In genomic region chr5:107523019-107523680, GRCh38 we compare ENCODE assay signal across 24 cellular contexts.
DNase-seq lines count a peak whose midpoint lies in the region; ATAC-seq and TF ChIP-seq lines count a peak whose summit lies in the region.
"Had no signal": no experiment of that assay in that cellular context is flagged by ENCODE, and none has a peak within 500 bp of the region (broad histone marks: within the 10 kb centered on the region; RNA-seq: fewer than 3 reads in every experiment).

No MANE protein-coding gene starts in this region.

- H3K4me3 Mint-ChIP-seq in endodermal cell, result no peak overlapping the region
- H3K4me3 Mint-ChIP-seq: stimulated activated naive CD8-positive, alpha-beta T cell treated with anti-CD3 and anti-CD28 coated beads, Interleukin-15, Interleukin-2, amounts not matched to agents 100 ng/mL and 50 ng/mL, for 24 hours had no signal

- no peak overlapping the region for H2BK5ac ChIP-seq in mesendoderm (ENCODE audit: low read length)

- peak; percentile 29 for TF ChIP-seq CTCF in endodermal cell (conservative IDR thresholded peaks at IDR 0.05)
- TF ChIP-seq CTCF in body of pancreas (IDR thresholded peaks at IDR 0.05), result no peak

- DNase-seq in NCI-H2029 treated with DMSO at 0.1 percent for 48 hours (lab: John Stamatoyannopoulos, UW) (peak; percentile 51), NCI-H2029 (lab: John Stamatoyannopoulos, UW) (no peak), NCI-H526 treated with DMSO at 0.1 percent for 48 hours (lab: John Stamatoyannopoulos, UW) (peak; percentile 49), endodermal cell (no peak), sciatic nerve (ENCODE audit: low spot score) (no peak), body of pancreas (no peak), mesendoderm (no peak), putamen (ENCODE audit: low spot score) (no peak)
- DNase-seq: 8988T; activated CD8-positive, alpha-beta memory T cell treated with anti-CD3 and anti-CD28 coated beads, Interleukin-2, amount 50 U/mL, for 48 hours; activated gamma-delta T cell; AML-193; DMS79 treated with DMSO at 0.1 percent for 48 hours; GM23248; kidney; lower lobe of right lung; NCI-H1436; nucleus accumbens; retina; stimulated activated CD4-positive, alpha-beta T cell treated with anti-CD3 and anti-CD28 coated beads, Interleukin-12 subunit alpha, Interleukin-12 subunit beta, amount 100 ng/mL, for 4 hours had no signal

- H3K18ac ChIP-seq in mesendoderm (ENCODE audit: low read length), result no peak overlapping the region

- H3K36me3 ChIP-seq in endodermal cell (ENCODE audit: control insufficient read depth, insufficient read depth, low read length) (peaks cover 3% of the 10 kb centered on the region), body of pancreas (replicated peaks in 1 of 2; ENCODE audit: insufficient read depth in 1 of 2, low read depth in 2 of 2) (no peaks in the 10 kb centered on the region), mesendoderm (ENCODE audit: control insufficient read depth, insufficient read depth, low read length) (no peaks in the 10 kb centered on the region)
- H3K36me3 ChIP-seq: lower lobe of right lung, thyroid gland had no signal

- H3K56ac ChIP-seq in mesendoderm (ENCODE audit: low read length), result no peak overlapping the region

- H2BK15ac ChIP-seq in mesendoderm (replicated peaks; ENCODE audit: low read depth), result no peak overlapping the region

- no peaks in the 10 kb centered on the region for H3K9me3 Mint-ChIP-seq in endodermal cell
- H3K9me3 Mint-ChIP-seq: stimulated activated naive CD8-positive, alpha-beta T cell treated with anti-CD3 and anti-CD28 coated beads, Interleukin-15, Interleukin-2, amounts not matched to agents 100 ng/mL and 50 ng/mL, for 24 hours had no signal

- H2BK120ac ChIP-seq in mesendoderm (ENCODE audit: low read depth, low read length), result no peak overlapping the region

- intact Hi-C loops in sciatic nerve (cut with DNase I) (no loop called here), body of pancreas (cut with DNase I) (no loop called here)

- H3K79me2 ChIP-seq in mesendoderm (ENCODE audit: control insufficient read depth, insufficient read depth, low read length), result peaks cover 4% of the 10 kb centered on the region

- H3K9me3 ChIP-seq in endodermal cell (ENCODE audit: control insufficient read depth, low read length) (no peaks in the 10 kb centered on the region), body of pancreas (no peaks in the 10 kb centered on the region)
- H3K9me3 ChIP-seq: lower lobe of right lung, thyroid gland had no signal

- no peak overlapping the region for H3K27ac Mint-ChIP-seq in endodermal cell
- H3K27ac Mint-ChIP-seq: stimulated activated naive CD8-positive, alpha-beta T cell treated with anti-CD3 and anti-CD28 coated beads, Interleukin-15, Interleukin-2, amounts not matched to agents 100 ng/mL and 50 ng/mL, for 24 hours had no signal

- H3K27me3 ChIP-seq in endodermal cell (ENCODE audit: control insufficient read depth, insufficient read depth, low read length, poor library complexity, severe bottlenecking), result no peaks in the 10 kb centered on the region
- H3K27me3 ChIP-seq in body of pancreas, result no peaks in the 10 kb centered on the region
- H3K27me3 ChIP-seq in mesendoderm (ENCODE audit: insufficient read depth, low read length, poor library complexity), result no peaks in the 10 kb centered on the region
- H3K27me3 ChIP-seq: thyroid gland had no signal

- no peak overlapping the region for H4K8ac ChIP-seq in mesendoderm (ENCODE audit: low read depth, low read length)

- WGBS in endodermal cell (ENCODE audit: insufficient coverage in 1 of 2, insufficient read length in 1 of 2), 2 experiments, result 85 to 89% methylated on average over 4 to 5 of the region's 5 CpGs
- 75 to 86% methylated on average over 5 of the region's 5 CpGs for WGBS in body of pancreas, 2 donors
- no CpG with 5 or more reads among the region's 5 CpGs for WGBS in mesendoderm (ENCODE audit: extremely low coverage, insufficient coverage, low lambda C conversion rate)

- no peak for TF ChIP-seq POLR2A in body of pancreas (IDR thresholded peaks at IDR 0.05)

- H3K23ac ChIP-seq in mesendoderm (ENCODE audit: low read length), result no peak overlapping the region

- no peak overlapping the region for H3K4ac ChIP-seq in mesendoderm (ENCODE audit: low read depth, low read length)

- H4K5ac ChIP-seq in mesendoderm (ENCODE audit: low read length), result no peak overlapping the region

- H3K27me3 Mint-ChIP-seq in endodermal cell (ENCODE audit: insufficient read depth), result peaks cover 46% of the 10 kb centered on the region

- peaks cover 43% of the 10 kb centered on the region for H3K4me1 Mint-ChIP-seq in endodermal cell

- H3K4me2 ChIP-seq in mesendoderm (ENCODE audit: low read length), result no peak overlapping the region

- H3K27ac ChIP-seq in endodermal cell (ENCODE audit: low read depth, low read length), result no peak overlapping the region
- no peak overlapping the region for H3K27ac ChIP-seq in body of pancreas
- H3K27ac ChIP-seq in mesendoderm (ENCODE audit: low read depth, low read length), result no peak overlapping the region
- H3K27ac ChIP-seq: coronary artery, GM23248, HL-60, lower lobe of right lung, thyroid gland had no signal

- no peaks in the 10 kb centered on the region for H3K36me3 Mint-ChIP-seq in endodermal cell (ENCODE audit: low read depth)

- ATAC-seq in sciatic nerve, result no peak
- no peak for ATAC-seq in body of pancreas
- ATAC-seq: lower lobe of right lung had no signal

- H3K4me1 ChIP-seq in endodermal cell (ENCODE audit: control insufficient read depth, insufficient read depth, low read length) (peaks cover 7% of the 10 kb centered on the region), body of pancreas (no peaks in the 10 kb centered on the region), mesendoderm (ENCODE audit: control insufficient read depth, low read depth, low read length) (peaks cover 5% of the 10 kb centered on the region)
- H3K4me1 ChIP-seq: thyroid gland had no signal

- H3K9ac ChIP-seq in endodermal cell (ENCODE audit: extremely low read depth, low read length, poor library complexity, severe bottlenecking) (no peak overlapping the region), mesendoderm (ENCODE audit: low read length) (no peak overlapping the region)
- H3K9ac ChIP-seq: GM23248 had no signal

- H2AK5ac ChIP-seq in mesendoderm (ENCODE audit: low read length), result no peak overlapping the region

- H3K79me1 ChIP-seq in mesendoderm (ENCODE audit: low read length), result peaks cover 13% of the 10 kb centered on the region

- no peak overlapping the region for H3K4me3 ChIP-seq in endodermal cell (ENCODE audit: low read length)
- no peak overlapping the region for H3K4me3 ChIP-seq in body of pancreas
- no peak overlapping the region for H3K4me3 ChIP-seq in mesendoderm (ENCODE audit: low read length)
- H3K4me3 ChIP-seq: coronary artery, GM23248, lower lobe of right lung, thyroid gland had no signal

Comparison
In these comparisons a context has a peak if more than half of its experiments do, and no peak if none do; other contexts are left out.
1. DNase-seq: peak in NCI-H2029 treated with DMSO at 0.1 percent for 48 hours (single experiment) and NCI-H526 treated with DMSO at 0.1 percent for 48 hours (single experiment); none in NCI-H2029 (single experiment), endodermal cell (single experiment), sciatic nerve (single experiment), body of pancreas (0 of 4), mesendoderm (single experiment) and putamen (single experiment).